1 cellular context compared by ENCODE assay signal in the genomic region with DNA sequence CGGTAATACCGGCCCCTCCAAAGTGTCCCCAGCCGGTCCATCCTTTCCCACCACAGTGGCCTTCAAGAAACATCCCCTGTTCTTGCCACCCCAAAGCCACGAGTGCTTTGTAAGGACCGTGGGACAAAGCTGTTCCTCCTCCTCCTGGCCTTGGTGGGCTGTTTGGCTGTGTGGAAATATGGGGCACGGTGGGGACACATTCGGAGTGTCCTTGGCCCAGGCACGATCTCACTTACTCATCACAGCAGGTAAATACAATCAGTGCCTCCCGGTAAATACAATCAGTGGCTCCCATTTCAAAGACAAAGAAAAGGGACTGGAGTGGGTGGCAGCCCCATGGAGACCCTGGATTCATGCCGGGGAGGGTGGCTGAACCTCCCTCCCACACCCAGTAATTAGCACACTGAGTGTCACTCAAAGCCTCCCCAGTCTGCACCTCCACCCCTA.
TF ChIP-seq lines count a peak whose summit lies in the region.

No MANE protein-coding gene starts in this region.

TF ChIP-seq in HepG2, 621 proteins besides CTCF, POLR2A, EP300 and RAD21 (continued from another document and continues in another):
- TF ChIP-seq HMG20A (CRISPR knock-in tag; IDR thresholded peaks at IDR 0.05; ENCODE audit: borderline replicate concordance) (peak; percentile 97; the same call in 1 of the 2 replicates), ZNF616 (CRISPR knock-in tag; IDR thresholded peaks at IDR 0.05; ENCODE audit: low read depth) (no peak), NFIC (IDR thresholded peaks at IDR 0.05; ENCODE audit: low read length) (no peak), ZNF883 (CRISPR knock-in tag; IDR thresholded peaks at IDR 0.05; ENCODE audit: not compliant biosample characterization) (no peak), SP5 (CRISPR knock-in tag; IDR thresholded peaks at IDR 0.05; ENCODE audit: borderline replicate concordance, low read depth) (0 out of 2 replicates have a peak, but pooled peaks have one; percentile 22), ZNF207 (IDR thresholded peaks at IDR 0.05; ENCODE audit: borderline replicate concordance) (no peak), RFXANK (CRISPR knock-in tag; IDR thresholded peaks at IDR 0.05) (no peak), TEAD3 (CRISPR knock-in tag; optimal IDR thresholded peaks at IDR 0.05; ENCODE audit: borderline replicate concordance) (peak; percentile 32), BRCA1 (CRISPR knock-in tag; IDR thresholded peaks at IDR 0.05) (no peak), ZNF598 (CRISPR knock-in tag; IDR thresholded peaks at IDR 0.05; ENCODE audit: borderline replicate concordance) (no peak), SETDB1 (CRISPR knock-in tag; IDR thresholded peaks at IDR 0.05; ENCODE audit: borderline replicate concordance) (no peak), ZNF136 (CRISPR knock-in tag; IDR thresholded peaks at IDR 0.05; ENCODE audit: low read depth) (no peak), ARID2 (CRISPR knock-in tag; IDR thresholded peaks at IDR 0.05; ENCODE audit: borderline replicate concordance) (no peak), IKZF4 (CRISPR knock-in tag; IDR thresholded peaks at IDR 0.05; ENCODE audit: borderline replicate concordance, low read depth, not compliant biosample characterization) (peak; percentile 38), EHMT2 (IDR thresholded peaks at IDR 0.05; ENCODE audit: borderline replicate concordance, low read depth, low read length) (no peak), ZBTB8A (CRISPR knock-in tag; IDR thresholded peaks at IDR 0.05; ENCODE audit: borderline replicate concordance, low read depth) (no peak), NR2C2 (CRISPR knock-in tag; IDR thresholded peaks at IDR 0.05; ENCODE audit: borderline replicate concordance) (no peak; the same call in 1 of the 2 replicates), SMARCC2 (IDR thresholded peaks at IDR 0.05) (no peak), KDM4B (CRISPR knock-in tag; IDR thresholded peaks at IDR 0.05) (no peak), NRL (CRISPR knock-in tag; IDR thresholded peaks at IDR 0.05; ENCODE audit: borderline replicate concordance) (no peak), ZNF772 (CRISPR knock-in tag; IDR thresholded peaks at IDR 0.05) (0 out of 2 replicates have a peak, but pooled peaks have one; percentile 37), REL (CRISPR knock-in tag; conservative IDR thresholded peaks at IDR 0.05) (no peak), GABPB1 (CRISPR knock-in tag; IDR thresholded peaks at IDR 0.05) (peak; percentile 22; the same call in 1 of the 2 replicates), GFI1 (CRISPR knock-in tag; IDR thresholded peaks at IDR 0.05; ENCODE audit: borderline replicate concordance) (peak; percentile 99), NR2F6 (IDR thresholded peaks at IDR 0.05) (peak; percentile 37; the same call in 1 of the 2 replicates), NR2F6 (CRISPR knock-in tag; IDR thresholded peaks at IDR 0.05) (peak; percentile 65), KAT2B (IDR thresholded peaks at IDR 0.05; ENCODE audit: borderline replicate concordance, low read depth, low read length) (no peak), RCOR2 (CRISPR knock-in tag; IDR thresholded peaks at IDR 0.05) (peak; percentile 61; the same call in 1 of the 2 replicates), FOXA1 (IDR thresholded peaks at IDR 0.05) (no peak), FOXA1 (CRISPR knock-in tag; IDR thresholded peaks at IDR 0.05) (peak; percentile 58), FOXP1 (IDR thresholded peaks at IDR 0.05) (peak; percentile 49; the same call in 1 of the 2 replicates), FOXP1 (CRISPR knock-in tag; IDR thresholded peaks at IDR 0.05) (peak; percentile 94), JUNB (CRISPR knock-in tag; IDR thresholded peaks at IDR 0.05; ENCODE audit: borderline replicate concordance) (peak; percentile 75), ZNF761 (CRISPR knock-in tag; conservative IDR thresholded peaks at IDR 0.05) (no peak), POLR2AphosphoS5 (IDR thresholded peaks at IDR 0.05; ENCODE audit: low read depth, low read length) (no peak), PHF8 (CRISPR knock-in tag; IDR thresholded peaks at IDR 0.05) (no peak), ZNF30 (CRISPR knock-in tag; IDR thresholded peaks at IDR 0.05) (no peak), HNRNPK (IDR thresholded peaks at IDR 0.05; ENCODE audit: low read depth, low read length, poor library complexity, severe bottlenecking) (no peak), MATR3 (CRISPR knock-in tag; IDR thresholded peaks at IDR 0.05) (no peak), SAP130 (CRISPR knock-in tag; IDR thresholded peaks at IDR 0.05; ENCODE audit: low read depth) (peak; percentile 48; the same call in 1 of the 2 replicates), RBM22 (optimal IDR thresholded peaks at IDR 0.05; ENCODE audit: low read length) (no peak), BCL6 (CRISPR knock-in tag; IDR thresholded peaks at IDR 0.05) (no peak), ZNF235 (CRISPR knock-in tag; IDR thresholded peaks at IDR 0.05; ENCODE audit: borderline replicate concordance) (no peak), ZNF629 (CRISPR knock-in tag; conservative IDR thresholded peaks at IDR 0.05) (no peak)
- TF ChIP-seq, protein P1, sequence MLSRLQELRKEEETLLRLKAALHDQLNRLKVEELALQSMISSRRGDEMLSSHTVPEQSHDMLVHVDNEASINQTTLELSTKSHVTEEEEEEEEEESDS (CRISPR knock-in tag; IDR thresholded peaks at IDR 0.05; ENCODE audit: borderline replicate concordance), result no peak
- TF ChIP-seq, protein P2, sequence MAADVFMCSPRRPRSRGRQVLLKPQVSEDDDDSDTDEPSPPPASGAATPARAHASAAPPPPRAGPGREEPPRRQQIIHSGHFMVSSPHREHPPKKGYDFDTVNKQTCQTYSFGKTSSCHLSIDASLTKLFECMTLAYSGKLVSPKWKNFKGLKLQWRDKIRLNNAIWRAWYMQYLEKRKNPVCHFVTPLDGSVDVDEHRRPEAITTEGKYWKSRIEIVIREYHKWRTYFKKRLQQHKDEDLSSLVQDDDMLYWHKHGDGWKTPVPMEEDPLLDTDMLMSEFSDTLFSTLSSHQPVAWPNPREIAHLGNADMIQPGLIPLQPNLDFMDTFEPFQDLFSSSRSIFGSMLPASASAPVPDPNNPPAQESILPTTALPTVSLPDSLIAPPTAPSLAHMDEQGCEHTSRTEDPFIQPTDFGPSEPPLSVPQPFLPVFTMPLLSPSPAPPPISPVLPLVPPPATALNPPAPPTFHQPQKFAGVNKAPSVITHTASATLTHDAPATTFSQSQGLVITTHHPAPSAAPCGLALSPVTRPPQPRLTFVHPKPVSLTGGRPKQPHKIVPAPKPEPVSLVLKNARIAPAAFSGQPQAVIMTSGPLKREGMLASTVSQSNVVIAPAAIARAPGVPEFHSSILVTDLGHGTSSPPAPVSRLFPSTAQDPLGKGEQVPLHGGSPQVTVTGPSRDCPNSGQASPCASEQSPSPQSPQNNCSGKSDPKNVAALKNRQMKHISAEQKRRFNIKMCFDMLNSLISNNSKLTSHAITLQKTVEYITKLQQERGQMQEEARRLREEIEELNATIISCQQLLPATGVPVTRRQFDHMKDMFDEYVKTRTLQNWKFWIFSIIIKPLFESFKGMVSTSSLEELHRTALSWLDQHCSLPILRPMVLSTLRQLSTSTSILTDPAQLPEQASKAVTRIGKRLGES (CRISPR knock-in tag; IDR thresholded peaks at IDR 0.05; ENCODE audit: borderline replicate concordance), result no peak
- TF ChIP-seq, protein P3, sequence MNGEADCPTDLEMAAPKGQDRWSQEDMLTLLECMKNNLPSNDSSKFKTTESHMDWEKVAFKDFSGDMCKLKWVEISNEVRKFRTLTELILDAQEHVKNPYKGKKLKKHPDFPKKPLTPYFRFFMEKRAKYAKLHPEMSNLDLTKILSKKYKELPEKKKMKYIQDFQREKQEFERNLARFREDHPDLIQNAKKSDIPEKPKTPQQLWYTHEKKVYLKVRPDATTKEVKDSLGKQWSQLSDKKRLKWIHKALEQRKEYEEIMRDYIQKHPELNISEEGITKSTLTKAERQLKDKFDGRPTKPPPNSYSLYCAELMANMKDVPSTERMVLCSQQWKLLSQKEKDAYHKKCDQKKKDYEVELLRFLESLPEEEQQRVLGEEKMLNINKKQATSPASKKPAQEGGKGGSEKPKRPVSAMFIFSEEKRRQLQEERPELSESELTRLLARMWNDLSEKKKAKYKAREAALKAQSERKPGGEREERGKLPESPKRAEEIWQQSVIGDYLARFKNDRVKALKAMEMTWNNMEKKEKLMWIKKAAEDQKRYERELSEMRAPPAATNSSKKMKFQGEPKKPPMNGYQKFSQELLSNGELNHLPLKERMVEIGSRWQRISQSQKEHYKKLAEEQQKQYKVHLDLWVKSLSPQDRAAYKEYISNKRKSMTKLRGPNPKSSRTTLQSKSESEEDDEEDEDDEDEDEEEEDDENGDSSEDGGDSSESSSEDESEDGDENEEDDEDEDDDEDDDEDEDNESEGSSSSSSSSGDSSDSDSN (CRISPR knock-in tag; IDR thresholded peaks at IDR 0.05), result peak; percentile 27; the same call in 1 of the 2 replicates
- TF ChIP-seq, protein P4, sequence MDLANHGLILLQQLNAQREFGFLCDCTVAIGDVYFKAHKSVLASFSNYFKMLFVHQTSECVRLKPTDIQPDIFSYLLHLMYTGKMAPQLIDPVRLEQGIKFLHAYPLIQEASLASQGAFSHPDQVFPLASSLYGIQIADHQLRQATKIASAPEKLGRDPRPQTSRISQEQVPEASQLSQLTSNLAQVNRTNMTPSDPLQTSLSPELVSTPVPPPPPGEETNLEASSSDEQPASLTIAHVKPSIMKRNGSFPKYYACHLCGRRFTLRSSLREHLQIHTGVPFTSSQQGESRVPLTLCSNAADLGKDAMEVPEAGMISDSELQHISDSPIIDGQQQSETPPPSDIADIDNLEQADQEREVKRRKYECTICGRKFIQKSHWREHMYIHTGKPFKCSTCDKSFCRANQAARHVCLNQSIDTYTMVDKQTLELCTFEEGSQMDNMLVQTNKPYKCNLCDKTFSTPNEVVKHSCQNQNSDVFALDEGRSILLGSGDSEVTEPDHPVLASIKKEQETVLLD (CRISPR knock-in tag; IDR thresholded peaks at IDR 0.05; ENCODE audit: low read depth), result no peak
- TF ChIP-seq, protein P5, sequence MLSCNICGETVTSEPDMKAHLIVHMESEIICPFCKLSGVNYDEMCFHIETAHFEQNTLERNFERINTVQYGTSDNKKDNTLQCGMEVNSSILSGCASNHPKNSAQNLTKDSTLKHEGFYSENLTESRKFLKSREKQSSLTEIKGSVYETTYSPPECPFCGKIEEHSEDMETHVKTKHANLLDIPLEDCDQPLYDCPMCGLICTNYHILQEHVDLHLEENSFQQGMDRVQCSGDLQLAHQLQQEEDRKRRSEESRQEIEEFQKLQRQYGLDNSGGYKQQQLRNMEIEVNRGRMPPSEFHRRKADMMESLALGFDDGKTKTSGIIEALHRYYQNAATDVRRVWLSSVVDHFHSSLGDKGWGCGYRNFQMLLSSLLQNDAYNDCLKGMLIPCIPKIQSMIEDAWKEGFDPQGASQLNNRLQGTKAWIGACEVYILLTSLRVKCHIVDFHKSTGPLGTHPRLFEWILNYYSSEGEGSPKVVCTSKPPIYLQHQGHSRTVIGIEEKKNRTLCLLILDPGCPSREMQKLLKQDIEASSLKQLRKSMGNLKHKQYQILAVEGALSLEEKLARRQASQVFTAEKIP (CRISPR knock-in tag; IDR thresholded peaks at IDR 0.05; ENCODE audit: borderline replicate concordance), result no peak
- TF ChIP-seq, protein P6, sequence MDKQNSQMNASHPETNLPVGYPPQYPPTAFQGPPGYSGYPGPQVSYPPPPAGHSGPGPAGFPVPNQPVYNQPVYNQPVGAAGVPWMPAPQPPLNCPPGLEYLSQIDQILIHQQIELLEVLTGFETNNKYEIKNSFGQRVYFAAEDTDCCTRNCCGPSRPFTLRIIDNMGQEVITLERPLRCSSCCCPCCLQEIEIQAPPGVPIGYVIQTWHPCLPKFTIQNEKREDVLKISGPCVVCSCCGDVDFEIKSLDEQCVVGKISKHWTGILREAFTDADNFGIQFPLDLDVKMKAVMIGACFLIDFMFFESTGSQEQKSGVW (CRISPR knock-in tag; IDR thresholded peaks at IDR 0.05; ENCODE audit: borderline replicate concordance), result no peak
- TF ChIP-seq, protein P7, sequence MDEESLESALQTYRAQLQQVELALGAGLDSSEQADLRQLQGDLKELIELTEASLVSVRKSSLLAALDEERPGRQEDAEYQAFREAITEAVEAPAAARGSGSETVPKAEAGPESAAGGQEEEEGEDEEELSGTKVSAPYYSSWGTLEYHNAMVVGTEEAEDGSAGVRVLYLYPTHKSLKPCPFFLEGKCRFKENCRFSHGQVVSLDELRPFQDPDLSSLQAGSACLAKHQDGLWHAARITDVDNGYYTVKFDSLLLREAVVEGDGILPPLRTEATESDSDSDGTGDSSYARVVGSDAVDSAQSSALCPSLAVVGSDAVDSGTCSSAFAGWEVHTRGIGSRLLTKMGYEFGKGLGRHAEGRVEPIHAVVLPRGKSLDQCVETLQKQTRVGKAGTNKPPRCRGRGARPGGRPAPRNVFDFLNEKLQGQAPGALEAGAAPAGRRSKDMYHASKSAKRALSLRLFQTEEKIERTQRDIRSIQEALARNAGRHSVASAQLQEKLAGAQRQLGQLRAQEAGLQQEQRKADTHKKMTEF (CRISPR knock-in tag; IDR thresholded peaks at IDR 0.05), result peak; percentile 59; the same call in 1 of the 2 replicates
- TF ChIP-seq, protein P8, sequence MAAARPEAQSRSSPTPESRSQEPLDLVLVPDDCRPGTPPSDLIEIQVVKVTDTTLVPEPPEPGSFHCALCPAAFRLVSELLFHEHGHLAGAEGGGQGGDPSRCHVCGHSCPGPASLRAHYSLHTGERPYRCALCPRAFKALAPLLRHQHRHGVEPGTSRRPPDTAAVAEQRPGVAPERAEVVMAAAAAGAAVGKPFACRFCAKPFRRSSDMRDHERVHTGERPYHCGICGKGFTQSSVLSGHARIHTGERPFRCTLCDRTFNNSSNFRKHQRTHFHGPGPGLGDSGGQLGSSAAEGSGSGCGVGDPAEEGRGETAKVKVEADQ (CRISPR knock-in tag; IDR thresholded peaks at IDR 0.05; ENCODE audit: borderline replicate concordance), result 0 out of 2 replicates have a peak, but pooled peaks have one; percentile 57
- TF ChIP-seq, protein P9, sequence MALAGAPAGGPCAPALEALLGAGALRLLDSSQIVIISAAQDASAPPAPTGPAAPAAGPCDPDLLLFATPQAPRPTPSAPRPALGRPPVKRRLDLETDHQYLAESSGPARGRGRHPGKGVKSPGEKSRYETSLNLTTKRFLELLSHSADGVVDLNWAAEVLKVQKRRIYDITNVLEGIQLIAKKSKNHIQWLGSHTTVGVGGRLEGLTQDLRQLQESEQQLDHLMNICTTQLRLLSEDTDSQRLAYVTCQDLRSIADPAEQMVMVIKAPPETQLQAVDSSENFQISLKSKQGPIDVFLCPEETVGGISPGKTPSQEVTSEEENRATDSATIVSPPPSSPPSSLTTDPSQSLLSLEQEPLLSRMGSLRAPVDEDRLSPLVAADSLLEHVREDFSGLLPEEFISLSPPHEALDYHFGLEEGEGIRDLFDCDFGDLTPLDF (CRISPR knock-in tag; IDR thresholded peaks at IDR 0.05), result no peak
- TF ChIP-seq, protein P10, sequence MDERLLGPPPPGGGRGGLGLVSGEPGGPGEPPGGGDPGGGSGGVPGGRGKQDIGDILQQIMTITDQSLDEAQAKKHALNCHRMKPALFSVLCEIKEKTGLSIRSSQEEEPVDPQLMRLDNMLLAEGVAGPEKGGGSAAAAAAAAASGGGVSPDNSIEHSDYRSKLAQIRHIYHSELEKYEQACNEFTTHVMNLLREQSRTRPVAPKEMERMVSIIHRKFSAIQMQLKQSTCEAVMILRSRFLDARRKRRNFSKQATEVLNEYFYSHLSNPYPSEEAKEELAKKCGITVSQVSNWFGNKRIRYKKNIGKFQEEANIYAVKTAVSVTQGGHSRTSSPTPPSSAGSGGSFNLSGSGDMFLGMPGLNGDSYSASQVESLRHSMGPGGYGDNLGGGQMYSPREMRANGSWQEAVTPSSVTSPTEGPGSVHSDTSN (CRISPR knock-in tag; IDR thresholded peaks at IDR 0.05), result no peak
- TF ChIP-seq, protein P11, sequence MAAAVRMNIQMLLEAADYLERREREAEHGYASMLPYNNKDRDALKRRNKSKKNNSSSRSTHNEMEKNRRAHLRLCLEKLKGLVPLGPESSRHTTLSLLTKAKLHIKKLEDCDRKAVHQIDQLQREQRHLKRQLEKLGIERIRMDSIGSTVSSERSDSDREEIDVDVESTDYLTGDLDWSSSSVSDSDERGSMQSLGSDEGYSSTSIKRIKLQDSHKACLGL (CRISPR knock-in tag; IDR thresholded peaks at IDR 0.05), result no peak
